9 cellular contexts compared by ENCODE assay signal in genomic region chr15:78069052-78069414, GRCh38. TPM values are rescaled to one million over a fixed set of nuclear protein-coding genes. Genes with fewer than 3 reads are reported as not detected.
DNase-seq lines count a peak whose midpoint lies in the region; ATAC-seq and TF ChIP-seq lines count a peak whose summit lies in the region.
"Had no signal": no experiment of that assay in that cellular context is flagged by ENCODE, and none has a peak within 500 bp of the region (broad histone marks: within the 10 kb centered on the region; RNA-seq: fewer than 3 reads in every experiment).

No MANE protein-coding gene starts in this region.

- no peak overlapping the region for H3K4me3 Mint-ChIP-seq in central memory CD8-positive, alpha-beta T cell

- H3K36me3 Mint-ChIP-seq in central memory CD8-positive, alpha-beta T cell (ENCODE audit: insufficient read depth) = peaks cover 6% of the 10 kb centered on the region

- H3K27me3 ChIP-seq in H7 (ENCODE audit: control insufficient read depth, insufficient read depth, low read length) = no peaks in the 10 kb centered on the region

- no peak overlapping the region for H3K27ac Mint-ChIP-seq in central memory CD8-positive, alpha-beta T cell (ENCODE audit: low read depth)

- H3K4me1 Mint-ChIP-seq in central memory CD8-positive, alpha-beta T cell = peaks cover 14% of the 10 kb centered on the region

- peak overlapping the region in 20 of 21 experiments; percentile 28 to 95 (median 78) for H3K27ac ChIP-seq in skin epidermis

- no peaks in the 10 kb centered on the region for H3K36me3 ChIP-seq in H7 (replicated peaks; ENCODE audit: control insufficient read depth, insufficient read depth, low read length)

- peak; percentile 8 for ATAC-seq in HG03108 (IDR thresholded peaks at IDR 0.05; ENCODE audit: unreplicated experiment)
- peak; percentile 21 for ATAC-seq in central memory CD8-positive, alpha-beta T cell (replicated peaks; ENCODE audit: extremely low read depth, poor library complexity, severe bottlenecking)

- DNase-seq in central memory CD8-positive, alpha-beta T cell (ENCODE audit: low spot score in 2 of 2) = no peak
- DNase-seq in LoVo (ENCODE audit: low spot score) = no peak
- DNase-seq in NCI-H524 treated with DMSO at 0.1 percent for 48 hours (lab: John Stamatoyannopoulos, UW) = no peak
- DNase-seq in H7 = no peak
- DNase-seq in NCI-H1436 (lab: John Stamatoyannopoulos, UW) = no peak
- DNase-seq: NCI-H1092 had no signal

- H3K9me3 Mint-ChIP-seq in central memory CD8-positive, alpha-beta T cell = no peaks in the 10 kb centered on the region

- H3K4me3 ChIP-seq in skin epidermis (no peak overlapping the region), H7 (ENCODE audit: insufficient read depth, low read depth, low read length) (no peak overlapping the region)

- no peaks in the 10 kb centered on the region for H3K27me3 Mint-ChIP-seq in central memory CD8-positive, alpha-beta T cell

- 0 out of 2 replicates have a peak, but pooled peaks have one; percentile 1 for TF ChIP-seq CTCF in GM12874 (IDR thresholded peaks at IDR 0.05; ENCODE audit: insufficient read depth, low read depth, low read length)

RNA-seq across cellular contexts. Expression of gene TBC1D2B, which starts 8.5 kb away (rescaled TPM):
- 9.9 and 15.7 TPM in 2 replicates for total RNA-seq in H7 (2014; rRNA removed; shearing (Covaris generic))

RNA-seq across cellular contexts. Expression of gene SH2D7, which starts 23.3 kb away (rescaled TPM):
- not detected in 2 replicates for total RNA-seq in H7 (2014; rRNA removed; shearing (Covaris generic))
